In the genomic region with DNA sequence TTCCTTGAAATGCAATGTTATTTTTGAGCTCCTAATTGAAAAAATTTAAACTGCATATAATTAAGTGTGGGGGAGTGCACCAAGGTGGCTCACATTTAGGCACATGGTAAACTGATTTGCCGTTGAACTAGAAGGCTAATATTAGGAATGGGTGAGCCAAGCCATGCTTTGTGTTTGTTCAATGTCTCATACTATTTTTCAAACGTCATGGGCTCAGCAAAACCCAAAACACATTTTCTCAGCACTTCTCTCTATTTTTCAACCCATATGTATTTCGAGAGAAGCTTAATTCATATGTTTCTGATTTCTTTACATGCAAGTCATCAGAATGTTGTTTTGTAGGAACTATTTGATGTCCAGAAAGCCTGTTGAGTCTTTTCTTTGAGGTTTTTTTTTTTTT, we compare ENCODE assay signal across 21 cellular contexts.
"Had no signal": no experiment of that assay in that cellular context is flagged by ENCODE, and none has a peak within 500 bp of the region (broad histone marks: within the 10 kb centered on the region; RNA-seq: fewer than 3 reads in every experiment).

No MANE protein-coding gene starts in this region.

- H3K27me3 ChIP-seq: colonic mucosa, esophagus muscularis mucosa, neural progenitor cell, right lobe of liver, testis, tibial artery had no signal

- H3K9me3 ChIP-seq: colonic mucosa, esophagus muscularis mucosa, right lobe of liver, testis, tibial artery had no signal

- DNase-seq: colonic mucosa; effector memory CD4-positive, alpha-beta T cell; mesenchymal stem cell; midbrain; naive thymus-derived CD4-positive, alpha-beta T cell; right lobe of liver; stimulated activated CD4-positive, alpha-beta T cell treated with anti-CD3 and anti-CD28 coated beads, Interleukin-2, amount 100 ng/mL, for 24 hours; stimulated activated CD4-positive, alpha-beta T cell treated with anti-CD3 and anti-CD28 coated beads, Interleukin-4, amount 100 ng/mL, for 24 hours; stimulated activated naive CD8-positive, alpha-beta T cell treated with anti-CD3 and anti-CD28 coated beads, Interleukin-15, Interleukin-2, amounts not matched to agents 100 U/mL and 50 U/mL, for 24 hours; substantia nigra; testis; tibial artery had no signal

- H3K36me3 ChIP-seq: colonic mucosa, neural progenitor cell, right lobe of liver, tibial artery had no signal

- H3K4me2 ChIP-seq: neural progenitor cell had no signal

- H3K27me3 Mint-ChIP-seq: dendritic cell treated with granulocyte-macrophage colony-stimulating factor and Interleukin-4, amounts not matched to agents 40 ng/mL and 50 ng/mL, for 4 days; naive thymus-derived CD4-positive, alpha-beta T cell; progenitor cell of endocrine pancreas; type B pancreatic cell had no signal

- H3K4me1 ChIP-seq: colonic mucosa, right lobe of liver, testis had no signal

- H3K9me3 Mint-ChIP-seq: dendritic cell treated with granulocyte-macrophage colony-stimulating factor and Interleukin-4, amounts not matched to agents 40 ng/mL and 50 ng/mL, for 4 days; nephron; neural progenitor cell; type B pancreatic cell had no signal

- H3K27ac ChIP-seq: colonic mucosa, esophagus muscularis mucosa, neural progenitor cell, parathyroid adenoma, right lobe of liver, testis, tibial artery had no signal

- H2AFZ ChIP-seq: neural progenitor cell, parathyroid adenoma had no signal

- H3K36me3 Mint-ChIP-seq: naive thymus-derived CD4-positive, alpha-beta T cell; stimulated activated effector memory CD8-positive, alpha-beta T cell treated with anti-CD3 and anti-CD28 coated beads, Interleukin-12 subunit alpha, Interleukin-12 subunit beta, amount 100 ng/mL, for 72 hours had no signal

- H3K9ac ChIP-seq: neural progenitor cell, parathyroid adenoma had no signal

- H3K27ac Mint-ChIP-seq: dendritic cell treated with granulocyte-macrophage colony-stimulating factor and Interleukin-4, amounts not matched to agents 40 ng/mL and 50 ng/mL, for 4 days; naive thymus-derived CD4-positive, alpha-beta T cell; neural progenitor cell; progenitor cell of endocrine pancreas; stimulated activated effector memory CD8-positive, alpha-beta T cell treated with anti-CD3 and anti-CD28 coated beads, Interleukin-12 subunit alpha, Interleukin-12 subunit beta, amount 100 ng/mL, for 72 hours; type B pancreatic cell had no signal

- H3K4me3 Mint-ChIP-seq: dendritic cell treated with granulocyte-macrophage colony-stimulating factor and Interleukin-4, amounts not matched to agents 40 ng/mL and 50 ng/mL, for 4 days; naive thymus-derived CD4-positive, alpha-beta T cell; nephron; neural progenitor cell; stimulated activated effector memory CD8-positive, alpha-beta T cell treated with anti-CD3 and anti-CD28 coated beads, Interleukin-12 subunit alpha, Interleukin-12 subunit beta, amount 100 ng/mL, for 72 hours had no signal

- H3K4me1 Mint-ChIP-seq: naive thymus-derived CD4-positive, alpha-beta T cell; stimulated activated effector memory CD8-positive, alpha-beta T cell treated with anti-CD3 and anti-CD28 coated beads, Interleukin-12 subunit alpha, Interleukin-12 subunit beta, amount 100 ng/mL, for 72 hours had no signal

- ATAC-seq: naive thymus-derived CD4-positive, alpha-beta T cell; right lobe of liver; stimulated activated effector memory CD8-positive, alpha-beta T cell treated with anti-CD3 and anti-CD28 coated beads, Interleukin-12 subunit alpha, Interleukin-12 subunit beta, amount 100 ng/mL, for 72 hours; stimulated activated naive CD8-positive, alpha-beta T cell treated with anti-CD3 and anti-CD28 coated beads, Interleukin-15, Interleukin-2, amounts not matched to agents 100 U/mL and 50 U/mL, for 24 hours had no signal

- H3K4me3 ChIP-seq: colonic mucosa, esophagus muscularis mucosa, lung, neural progenitor cell, right lobe of liver, testis, tibial artery had no signal
